ENCODE assay signal across 12 cellular contexts in the genomic region with DNA sequence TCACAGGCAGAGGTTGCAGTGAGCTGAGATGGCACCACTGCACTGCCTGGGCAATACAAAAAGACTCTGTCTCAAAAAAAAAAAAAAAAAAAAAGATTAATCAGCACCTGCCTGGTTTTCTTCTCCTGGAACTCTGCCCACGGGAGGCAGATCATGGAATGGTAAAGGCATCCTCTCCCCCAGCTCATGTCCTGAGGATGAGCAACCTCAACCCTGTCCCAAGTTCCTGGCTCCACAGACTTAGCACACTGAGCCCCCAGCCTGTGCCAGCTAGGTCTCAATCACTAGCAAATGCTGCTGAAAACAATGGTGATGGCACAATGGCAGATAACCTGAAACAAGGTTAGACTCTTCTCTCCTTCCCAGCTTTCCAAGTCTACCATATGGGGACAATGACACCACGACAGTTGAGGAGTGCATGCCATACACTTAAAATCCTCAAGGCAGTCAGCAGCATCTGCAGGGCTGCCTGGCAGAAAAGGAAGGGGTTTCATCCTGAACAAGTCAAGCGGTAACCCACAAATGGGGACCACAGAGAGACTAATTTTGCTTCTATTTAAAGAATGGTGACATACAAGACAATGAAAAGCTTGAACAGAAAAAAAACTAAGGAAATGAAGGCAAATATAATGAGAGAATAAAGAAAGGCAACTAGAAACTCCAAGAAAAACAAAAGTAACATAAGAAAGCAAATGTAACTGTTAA. TPM values are rescaled to one million over a fixed set of nuclear protein-coding genes. Genes with fewer than 3 reads are reported as not detected.
DNase-seq lines count a peak whose midpoint lies in the region; ATAC-seq and TF ChIP-seq lines count a peak whose summit lies in the region.
"Had no signal": no experiment of that assay in that cellular context is flagged by ENCODE, and none has a peak within 500 bp of the region (broad histone marks: within the 10 kb centered on the region; RNA-seq: fewer than 3 reads in every experiment).

No MANE protein-coding gene starts in this region.

- no TSS peak for BruUV-seq in Caco-2 (replicated peaks; lab: Mats Ljungman, UMichigan)

- peaks cover 27% of the 10 kb centered on the region for H3K36me3 Mint-ChIP-seq in T-helper 2 cell treated with Interferon-gamma antibody and Interleukin-4, amounts not matched to agents 5 μg/mL and 100 μg/mL, for 36 hours (ENCODE audit: low read depth)
- H3K36me3 Mint-ChIP-seq in neural progenitor cell (peaks cover 18% of the 10 kb centered on the region), Caco-2 (ENCODE audit: insufficient read depth, unreplicated experiment) (peaks cover 10% of the 10 kb centered on the region)

- H3K36me3 ChIP-seq in neural progenitor cell = no peaks in the 10 kb centered on the region
- no peaks in the 10 kb centered on the region for H3K36me3 ChIP-seq in Caco-2 (ENCODE audit: control insufficient read depth, insufficient read depth, low read length)

- no peaks in the 10 kb centered on the region for H3F3A ChIP-seq in neural progenitor cell (ENCODE audit: low read depth)

- no peak overlapping the region for H3K4me2 ChIP-seq in neural progenitor cell

- peaks cover 23% of the 10 kb centered on the region for H4K20me1 ChIP-seq in neural progenitor cell (ENCODE audit: low read depth)

- CTCF ChIA-PET in Caco-2 (lab: Charles Lee) = no interaction called here

- H3K79me2 ChIP-seq in neural progenitor cell (ENCODE audit: low read depth) = peaks cover 75% of the 10 kb centered on the region

- H3K4me1 Mint-ChIP-seq in T-helper 2 cell treated with Interferon-gamma antibody and Interleukin-4, amounts not matched to agents 5 μg/mL and 100 μg/mL, for 36 hours (ENCODE audit: low read depth) = peaks cover 29% of the 10 kb centered on the region
- peaks cover 27% of the 10 kb centered on the region for H3K4me1 Mint-ChIP-seq in neural progenitor cell
- peaks cover 10% of the 10 kb centered on the region for H3K4me1 Mint-ChIP-seq in Caco-2 (ENCODE audit: low read depth, unreplicated experiment)

- no peak overlapping the region; the same call in 1 of the 2 replicates for H3K4me3 ChIP-seq in Jurkat, Clone E6-1 (ENCODE audit: low read length)
- H3K4me3 ChIP-seq in neural progenitor cell (no peak overlapping the region), Caco-2 (ENCODE audit: low read depth, low read length) (no peak overlapping the region)

- H3K9me3 ChIP-seq in neural progenitor cell (ENCODE audit: low read depth) (no peaks in the 10 kb centered on the region), Caco-2 (no peaks in the 10 kb centered on the region)

- H3K27me3 ChIP-seq in neural progenitor cell = no peaks in the 10 kb centered on the region
- H3K27me3 ChIP-seq in Caco-2 (replicated peaks; ENCODE audit: control insufficient read depth, insufficient read depth, low read length) = no peaks in the 10 kb centered on the region
- H3K27me3 ChIP-seq: foreskin keratinocyte had no signal

- no peaks in the 10 kb centered on the region for H3K27me3 Mint-ChIP-seq in T-helper 2 cell treated with Interferon-gamma antibody and Interleukin-4, amounts not matched to agents 5 μg/mL and 100 μg/mL, for 36 hours (ENCODE audit: low read depth)
- peaks cover 10% of the 10 kb centered on the region for H3K27me3 Mint-ChIP-seq in neural progenitor cell (ENCODE audit: insufficient read depth, low read depth)
- no peaks in the 10 kb centered on the region for H3K27me3 Mint-ChIP-seq in Caco-2 (ENCODE audit: insufficient read depth, unreplicated experiment)

- peak overlapping the region; percentile 47 for H3K27ac Mint-ChIP-seq in T-helper 2 cell treated with Interferon-gamma antibody and Interleukin-4, amounts not matched to agents 5 μg/mL and 100 μg/mL, for 36 hours
- H3K27ac Mint-ChIP-seq in neural progenitor cell = peak overlapping the region; percentile 54
- no peak overlapping the region for H3K27ac Mint-ChIP-seq in Caco-2 (ENCODE audit: unreplicated experiment)

- H2AFZ ChIP-seq in neural progenitor cell (replicated peaks) = no peak overlapping the region

- no peaks in the 10 kb centered on the region for H3K9me3 Mint-ChIP-seq in T-helper 2 cell treated with Interferon-gamma antibody and Interleukin-4, amounts not matched to agents 5 μg/mL and 100 μg/mL, for 36 hours
- H3K9me3 Mint-ChIP-seq in neural progenitor cell (peaks cover 8% of the 10 kb centered on the region), Caco-2 (ENCODE audit: unreplicated experiment) (no peaks in the 10 kb centered on the region)

- ATAC-seq in HG03097 (IDR thresholded peaks at IDR 0.05; ENCODE audit: low FRiP score, unreplicated experiment) = no peak
- ATAC-seq: foreskin keratinocyte had no signal

- DNase-seq in NCI-H1417 (lab: John Stamatoyannopoulos, UW) (peak in 2 of 3 experiments; percentile 34 to 57), NCI-H1417 treated with DMSO at 0.1 percent for 48 hours (lab: John Stamatoyannopoulos, UW) (no peak), neural progenitor cell (ENCODE audit: low spot score) (no peak), dedifferentiated amniotic fluid mesenchymal stem cell (ENCODE audit: extremely low spot score) (no peak), Caco-2 (no peak)
- peak; percentile 95 for DNase-seq in Jurkat, Clone E6-1 (ENCODE audit: low read depth, low spot score)
- no peak for DNase-seq in T-helper 2 cell treated with Interferon-gamma antibody and Interleukin-4, amounts not matched to agents 5 μg/mL and 100 μg/mL, for 36 hours (ENCODE audit: low spot score)
- DNase-seq: 8988T, DMS79 treated with DMSO at 0.1 percent for 48 hours, foreskin keratinocyte, GOT3 had no signal

- H3K9ac ChIP-seq in neural progenitor cell = no peak overlapping the region

- TF ChIP-seq CTCF in neural progenitor cell (IDR thresholded peaks at IDR 0.05) = no peak
- TF ChIP-seq CTCF in Caco-2 (IDR thresholded peaks at IDR 0.05; ENCODE audit: insufficient read depth in 1 of 2, low read depth in 1 of 2, low read length in 1 of 2, severe bottlenecking in 1 of 2, unreplicated experiment in 1 of 2) = no peak

- H3K4me1 ChIP-seq in neural progenitor cell (peaks cover 9% of the 10 kb centered on the region), Caco-2 (peaks cover 6% of the 10 kb centered on the region; the same call in 1 of the 2 replicates)

- H3K27ac ChIP-seq in neural progenitor cell = no peak overlapping the region
- H3K27ac ChIP-seq: foreskin keratinocyte had no signal

- POLR2A ChIA-PET in Caco-2 (lab: Charles Lee) = interaction anchor here (0.5 kb wide), 1 partner anchor 239 kb away, joined by 5 read pairs; no protein-coding TSS in a partner anchor

- H3K4me3 Mint-ChIP-seq in T-helper 2 cell treated with Interferon-gamma antibody and Interleukin-4, amounts not matched to agents 5 μg/mL and 100 μg/mL, for 36 hours = peak overlapping the region; percentile 21
- H3K4me3 Mint-ChIP-seq in neural progenitor cell = no peak overlapping the region
- no peak overlapping the region for H3K4me3 Mint-ChIP-seq in Caco-2 (ENCODE audit: unreplicated experiment)

- intact Hi-C loops in Caco-2 (cut with micrococcal nuclease; ENCODE audit: unreplicated experiment) = no loop called here

RNA-seq across cellular contexts. Expression of gene CLN6, which starts 4.8 kb away (rescaled TPM):
- 63.6 TPM for polyA plus RNA-seq in Jurkat, Clone E6-1 (2012; ENCODE audit: insufficient read depth, insufficient read length)
- total RNA-seq in neural progenitor cell (ENCODE audit: low replicate concordance) (24.4 and 41.9 TPM in 2 replicates), Caco-2 (2022) (69.5 and 76.7 TPM in 2 replicates)

RNA-seq across cellular contexts. Expression of gene CALML4, which starts 19.6 kb away (rescaled TPM):
- polyA plus RNA-seq in Jurkat, Clone E6-1 (2012; ENCODE audit: insufficient read depth, insufficient read length) = 25.9 TPM
- total RNA-seq in neural progenitor cell (ENCODE audit: low replicate concordance) (9.0 and 22.7 TPM in 2 replicates), Caco-2 (2022) (19.5 and 26.4 TPM in 2 replicates)

RNA-seq across cellular contexts. Expression of gene FEM1B, which starts 52.8 kb away (rescaled TPM):
- polyA plus RNA-seq in Jurkat, Clone E6-1 (2012; ENCODE audit: insufficient read depth, insufficient read length) = 31.8 TPM
- 57.2 and 80.0 TPM in 2 replicates for total RNA-seq in neural progenitor cell (ENCODE audit: low replicate concordance)
- 33.5 and 41.0 TPM in 2 replicates for total RNA-seq in Caco-2 (2022)

Comparison
In these comparisons a context has a peak if more than half of its experiments do, and no peak if none do; other contexts are left out.
1. DNase-seq: peak in NCI-H1417 (2 of 3) and Jurkat, Clone E6-1 (single experiment); none in NCI-H1417 treated with DMSO at 0.1 percent for 48 hours (single experiment), T-helper 2 cell treated with Interferon-gamma antibody and Interleukin-4, amounts not matched to agents 5 μg/mL and 100 μg/mL, for 36 hours (single experiment), neural progenitor cell (single experiment), dedifferentiated amniotic fluid mesenchymal stem cell (single experiment) and Caco-2 (0 of 2).